Comparison of ENCODE assay signal across 23 cellular contexts in genomic region chr1:155301342-155301841, GRCh38. TPM values are rescaled to one million over a fixed set of nuclear protein-coding genes. Genes with fewer than 3 reads are reported as not detected.
"Had no signal": no experiment of that assay in that cellular context is flagged by ENCODE, and none has a peak within 500 bp of the region (broad histone marks: within the 10 kb centered on the region; RNA-seq: fewer than 3 reads in every experiment).

PKLR (minus strand) TSS chr1:155301438; CDS start chr1:155301395, 43 bp downstream.

- H2AFZ ChIP-seq: parathyroid adenoma had no signal

- FAIRE-seq: colon had no signal

- H3K36me3 Mint-ChIP-seq: activated naive CD8-positive, alpha-beta T cell treated with anti-CD3 and anti-CD28 coated beads for 36 hours; brain; stimulated activated effector memory CD8-positive, alpha-beta T cell treated with anti-CD3 and anti-CD28 coated beads, Interleukin-12 subunit alpha, Interleukin-12 subunit beta, amount 100 ng/mL, for 72 hours had no signal

- H3K27ac Mint-ChIP-seq: activated naive CD8-positive, alpha-beta T cell treated with anti-CD3 and anti-CD28 coated beads for 36 hours; brain; stimulated activated effector memory CD8-positive, alpha-beta T cell treated with anti-CD3 and anti-CD28 coated beads, Interleukin-12 subunit alpha, Interleukin-12 subunit beta, amount 100 ng/mL, for 72 hours had no signal

- H3K79me2 ChIP-seq: parathyroid adenoma had no signal

- H3K4me1 Mint-ChIP-seq: activated naive CD8-positive, alpha-beta T cell treated with anti-CD3 and anti-CD28 coated beads for 36 hours; stimulated activated effector memory CD8-positive, alpha-beta T cell treated with anti-CD3 and anti-CD28 coated beads, Interleukin-12 subunit alpha, Interleukin-12 subunit beta, amount 100 ng/mL, for 72 hours had no signal

- H3K4me1 ChIP-seq: left ventricle myocardium inferior, parathyroid adenoma, stomach had no signal

- H3K4me3 ChIP-seq: dorsolateral prefrontal cortex, left ventricle myocardium inferior, stomach had no signal

- DNase-seq: activated CD4-positive, alpha-beta T cell treated with anti-CD3 and anti-CD28 coated beads, Interleukin-2, amount 50 U/mL, for 4 hours; activated naive CD8-positive, alpha-beta T cell treated with anti-CD3 and anti-CD28 coated beads for 36 hours; amygdala; central memory CD4-positive, alpha-beta T cell; dorsolateral prefrontal cortex; foreskin melanocyte; glutamatergic neuron; left ventricle myocardium inferior; stimulated activated CD4-positive, alpha-beta T cell treated with anti-CD3 and anti-CD28 coated beads, Interleukin-4, amount 100 ng/mL, for 24 hours; stomach; T1000; trophoblast cell had no signal

- H3K27ac ChIP-seq: dorsolateral prefrontal cortex, epithelial cell of prostate, left ventricle myocardium inferior, parathyroid adenoma, stomach had no signal

- H3K9me3 ChIP-seq: left ventricle myocardium inferior, stomach had no signal

- H3K9me3 Mint-ChIP-seq: activated naive CD8-positive, alpha-beta T cell treated with anti-CD3 and anti-CD28 coated beads for 36 hours; stimulated activated effector memory CD8-positive, alpha-beta T cell treated with anti-CD3 and anti-CD28 coated beads, Interleukin-12 subunit alpha, Interleukin-12 subunit beta, amount 100 ng/mL, for 72 hours had no signal

- ATAC-seq: sciatic nerve; stimulated activated effector memory CD8-positive, alpha-beta T cell treated with anti-CD3 and anti-CD28 coated beads, Interleukin-12 subunit alpha, Interleukin-12 subunit beta, amount 100 ng/mL, for 72 hours had no signal

- H3K36me3 ChIP-seq: left ventricle myocardium inferior, stomach had no signal

- H3K4me3 Mint-ChIP-seq: activated naive CD8-positive, alpha-beta T cell treated with anti-CD3 and anti-CD28 coated beads for 36 hours; brain; stimulated activated effector memory CD8-positive, alpha-beta T cell treated with anti-CD3 and anti-CD28 coated beads, Interleukin-12 subunit alpha, Interleukin-12 subunit beta, amount 100 ng/mL, for 72 hours had no signal

- H3K9ac ChIP-seq: parathyroid adenoma had no signal

RNA-seq across cellular contexts. Expression of gene PKLR, which starts in this region (rescaled TPM):
- total RNA-seq: activated CD8-positive, alpha-beta memory T cell treated with anti-CD3 and anti-CD28 coated beads for 36 hours; activated naive CD8-positive, alpha-beta T cell treated with anti-CD3 and anti-CD28 coated beads for 36 hours; kidney epithelial cell; left ventricle myocardium inferior; myocyte; sciatic nerve; T-helper 1 cell treated with Interleukin-12 subunit alpha and Interleukin-12 subunit beta and Interleukin-4 antibody, amounts not matched to agents 30 ng/mL and 1 ng/mL, for 36 hours had no signal
- polyA plus RNA-seq: neural cell, stomach had no signal
